8 cellular contexts compared by ENCODE assay signal in the genomic region with DNA sequence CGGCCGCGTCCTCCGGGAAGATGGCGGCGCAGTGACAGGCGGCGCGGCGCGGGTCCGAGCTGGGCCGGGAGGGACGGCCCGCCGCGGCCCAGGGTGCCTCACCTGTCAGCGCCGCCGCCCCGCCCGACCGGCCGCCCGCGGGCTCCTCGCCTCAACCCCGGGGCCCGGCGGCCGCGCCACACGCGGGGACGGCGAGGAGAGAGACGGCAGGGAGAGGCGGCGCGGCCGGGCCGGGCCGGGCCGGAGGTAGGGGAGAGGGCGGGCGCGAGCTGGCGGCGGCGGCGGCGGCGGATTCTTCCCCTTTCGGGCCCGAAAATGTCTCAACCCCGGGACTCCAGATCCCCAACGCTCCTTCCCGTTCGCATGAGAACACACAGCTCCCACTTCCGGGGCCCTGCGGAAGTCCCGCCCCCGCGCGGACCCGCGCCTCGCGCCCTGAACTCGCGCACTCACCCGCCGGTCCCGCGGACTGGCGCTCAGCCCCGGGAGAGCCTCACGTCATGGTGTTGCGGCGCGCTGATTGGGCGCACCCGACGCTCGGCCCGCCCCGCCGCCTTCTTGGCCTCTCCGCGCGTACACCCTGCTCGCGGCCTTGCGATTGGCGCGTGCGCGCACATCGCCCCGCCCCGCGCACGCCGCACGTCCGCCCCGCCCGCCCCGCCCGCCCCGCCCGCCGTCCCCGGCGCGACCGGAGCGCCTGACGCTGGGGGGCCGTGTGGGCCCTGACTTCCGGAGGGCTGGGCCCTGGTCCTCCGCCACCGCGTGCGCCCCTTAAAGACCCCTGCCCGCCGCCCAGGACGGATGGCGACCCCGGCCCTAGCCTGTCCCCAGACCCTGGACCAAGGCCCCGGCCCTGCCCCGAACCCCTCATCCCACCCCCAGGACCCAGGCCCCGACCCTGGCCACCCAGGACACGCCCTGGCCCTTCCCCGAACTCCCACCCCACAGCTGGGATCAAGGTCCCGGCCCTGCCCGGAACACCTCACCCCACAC. TPM values are rescaled to one million over a fixed set of nuclear protein-coding genes. Genes with fewer than 3 reads are reported as not detected.
DNase-seq lines count a peak whose midpoint lies in the region; ATAC-seq, FAIRE-seq and TF ChIP-seq lines count a peak whose summit lies in the region.

A gene (minus strand): TSS at position 380 of the 993 bp plus-strand sequence. CDS start 45,984 bp downstream, outside the sequence.

- H3K4me1 ChIP-seq in ascending aorta (peaks cover 11 to 26% of the 10 kb centered on the region in 2 donors), right cardiac atrium (ENCODE audit: control insufficient read depth, insufficient read depth, low read length) (peaks cover 3% of the 10 kb centered on the region)

- no peaks in the 10 kb centered on the region for H3K9me3 Mint-ChIP-seq in T-helper 2 cell treated with Interferon-gamma antibody and Interleukin-4, amounts not matched to agents 5 μg/mL and 100 μg/mL, for 36 hours

- peak in 1 of 3 experiments; percentile 6 for TF ChIP-seq CTCF in ascending aorta (IDR thresholded peaks at IDR 0.05)

- FAIRE-seq in urothelium cell line (lab: Jason Lieb, UNC) = no peak

- H3K36me3 Mint-ChIP-seq in T-helper 2 cell treated with Interferon-gamma antibody and Interleukin-4, amounts not matched to agents 5 μg/mL and 100 μg/mL, for 36 hours (ENCODE audit: low read depth) = peaks cover 23% of the 10 kb centered on the region

- peak within 1 kb of the TSS; percentile 91 to 98 for H3K4me3 ChIP-seq in ascending aorta
- H3K4me3 ChIP-seq in right cardiac atrium (ENCODE audit: low read length) = peak within 1 kb of the TSS; percentile 99

- peak; percentile 74 for ATAC-seq in GM18508 (IDR thresholded peaks at IDR 0.05; ENCODE audit: insufficient read depth, unreplicated experiment)
- ATAC-seq in HG02981 (IDR thresholded peaks at IDR 0.05; ENCODE audit: unreplicated experiment) = peak; percentile 93
- peak; percentile 99 to 100 for ATAC-seq in right cardiac atrium

- H3K27ac ChIP-seq in ascending aorta = peak within 1 kb of the TSS; percentile 94 to 99
- peak within 1 kb of the TSS; percentile 99 for H3K27ac ChIP-seq in right cardiac atrium (ENCODE audit: low read length)

- no peaks in the 10 kb centered on the region for H3K27me3 Mint-ChIP-seq in T-helper 2 cell treated with Interferon-gamma antibody and Interleukin-4, amounts not matched to agents 5 μg/mL and 100 μg/mL, for 36 hours (ENCODE audit: low read depth)

- H3K4me3 Mint-ChIP-seq in T-helper 2 cell treated with Interferon-gamma antibody and Interleukin-4, amounts not matched to agents 5 μg/mL and 100 μg/mL, for 36 hours = peak within 1 kb of the TSS; percentile 93

- peak; percentile 80 for DNase-seq in NCI-H2029 (lab: John Stamatoyannopoulos, UW)
- peak; percentile 99 for DNase-seq in T-helper 2 cell treated with Interferon-gamma antibody and Interleukin-4, amounts not matched to agents 5 μg/mL and 100 μg/mL, for 36 hours (ENCODE audit: low spot score)
- DNase-seq in ascending aorta (ENCODE audit: low spot score in 2 of 2) = peak; percentile 87 to 98
- DNase-seq in right cardiac atrium = peak; percentile 97 to 99 (median 99)
- peak; percentile 91 for DNase-seq in pulmonary artery endothelial cell (ENCODE audit: low read depth, low spot score)
- DNase-seq in urothelium cell line (ENCODE audit: low spot score) = peak; percentile 87

- peak within 1 kb of the TSS; percentile 95 for H3K27ac Mint-ChIP-seq in T-helper 2 cell treated with Interferon-gamma antibody and Interleukin-4, amounts not matched to agents 5 μg/mL and 100 μg/mL, for 36 hours

- no peaks in the 10 kb centered on the region for H3K36me3 ChIP-seq in ascending aorta

- intact Hi-C loops in ascending aorta (cut with DNase I) (loop anchor here (1.0 kb wide), 3 partner anchors 57 to 242 kb away; a partner anchor contains a TSS), right cardiac atrium (cut with DNase I) (loop anchor here in 3 of 4 donors (5.0 to 10.0 kb wide), 3 partner anchors 53 to 247 kb away; a partner anchor contains a TSS)

- WGBS in right cardiac atrium = under 1% methylated on average over 137 of the region's 137 CpGs

- H3K4me1 Mint-ChIP-seq in T-helper 2 cell treated with Interferon-gamma antibody and Interleukin-4, amounts not matched to agents 5 μg/mL and 100 μg/mL, for 36 hours (ENCODE audit: low read depth) = peaks cover 32% of the 10 kb centered on the region

- H3K27me3 ChIP-seq in ascending aorta = no peaks in the 10 kb centered on the region
- H3K27me3 ChIP-seq in right cardiac atrium (ENCODE audit: control insufficient read depth, insufficient read depth) = no peaks in the 10 kb centered on the region

- H3K9me3 ChIP-seq in ascending aorta (no peaks in the 10 kb centered on the region), right cardiac atrium (ENCODE audit: control insufficient read depth, low read length) (no peaks in the 10 kb centered on the region)

RNA-seq across cellular contexts. Expression of the gene that starts here (rescaled TPM):
- total RNA-seq in ascending aorta = 31.6 TPM
- total RNA-seq in right cardiac atrium = 10 to 100 TPM; 46.9 to 59.3 (median 50.5) TPM
- polyA plus RNA-seq in right cardiac atrium = 12.1 TPM
- 34.1 and 39.5 TPM in 2 replicates for total RNA-seq in pulmonary artery endothelial cell

Comparison
In these comparisons a context has a peak if more than half of its experiments do, and no peak if none do; other contexts are left out.
1. Peak in every context shown above with its lines: DNase-seq, ATAC-seq, H3K4me3 ChIP-seq and H3K27ac ChIP-seq.